ENCODE assay signal across 17 cellular contexts in the genomic region with DNA sequence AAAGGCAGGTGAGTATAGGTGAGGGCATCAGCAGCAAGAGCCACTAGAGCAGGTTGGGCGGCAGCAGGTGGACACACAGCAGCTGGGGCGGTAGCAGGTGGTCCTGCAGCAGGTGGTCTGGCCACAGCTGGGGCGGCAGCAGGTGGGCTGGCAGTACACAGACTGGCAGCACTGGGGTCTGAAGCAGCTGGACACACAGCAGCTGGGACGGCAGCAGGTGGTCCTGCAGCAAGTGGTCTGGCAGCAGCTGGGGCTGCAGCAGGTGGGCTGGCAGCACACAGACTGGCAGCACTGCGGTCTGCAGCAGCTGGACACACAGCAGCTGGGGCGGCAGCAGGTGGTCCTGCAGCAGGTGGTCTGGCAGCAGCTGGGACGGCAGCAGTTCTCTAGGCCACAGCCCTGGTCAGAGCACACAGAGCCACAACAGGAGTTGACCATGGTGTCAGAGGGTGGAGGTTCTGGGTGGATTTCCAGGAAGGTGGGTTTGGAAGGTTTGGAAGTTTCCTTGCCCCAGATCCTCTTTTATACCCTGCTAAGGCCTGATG. TPM values are rescaled to one million over a fixed set of nuclear protein-coding genes. Genes with fewer than 3 reads are reported as not detected.
"Had no signal": no experiment of that assay in that cellular context is flagged by ENCODE, and none has a peak within 500 bp of the region (broad histone marks: within the 10 kb centered on the region; RNA-seq: fewer than 3 reads in every experiment).

TSS of gene KRTAP4-2 (minus strand) at position 495 of the 545 bp plus-strand sequence. CDS start at position 438, 57 bp downstream.

- H3K4me1 Mint-ChIP-seq: activated naive CD4-positive, alpha-beta T cell treated with anti-CD3 and anti-CD28 coated beads, Interleukin-2, amount 10 ng/mL, durations not matched to agents 7 days and 5 days; nephron had no signal

- H3K27ac Mint-ChIP-seq: activated naive CD4-positive, alpha-beta T cell treated with anti-CD3 and anti-CD28 coated beads, Interleukin-2, amount 10 ng/mL, durations not matched to agents 7 days and 5 days; nephron; T-helper 2 cell treated with Interferon-gamma antibody and Interleukin-4, amounts not matched to agents 5 μg/mL and 100 μg/mL, for 36 hours had no signal

- H3K27ac ChIP-seq: adrenal gland, esophagus muscularis mucosa, left ventricle myocardium inferior, prostate gland had no signal

- H3K4me3 ChIP-seq: adrenal gland, esophagus muscularis mucosa, left ventricle myocardium inferior, prostate gland had no signal

- H3K9me3 ChIP-seq: adrenal gland, esophagus muscularis mucosa, left ventricle myocardium inferior, prostate gland had no signal

- H3K27me3 ChIP-seq: adrenal gland had no signal

- H3K4me3 Mint-ChIP-seq: activated naive CD4-positive, alpha-beta T cell treated with anti-CD3 and anti-CD28 coated beads, Interleukin-2, amount 10 ng/mL, durations not matched to agents 7 days and 5 days; nephron; T-helper 2 cell treated with Interferon-gamma antibody and Interleukin-4, amounts not matched to agents 5 μg/mL and 100 μg/mL, for 36 hours had no signal

- H3K9me3 Mint-ChIP-seq: activated naive CD4-positive, alpha-beta T cell treated with anti-CD3 and anti-CD28 coated beads, Interleukin-2, amount 10 ng/mL, durations not matched to agents 7 days and 5 days; memory B cell; nephron; T-helper 2 cell treated with Interferon-gamma antibody and Interleukin-4, amounts not matched to agents 5 μg/mL and 100 μg/mL, for 36 hours had no signal

- H3K36me3 ChIP-seq: adrenal gland, esophagus muscularis mucosa, left ventricle myocardium inferior, prostate gland had no signal

- DNase-seq: activated CD4-positive, alpha-beta T cell treated with anti-CD3 and anti-CD28 coated beads for 1 hour; activated CD4-positive, alpha-beta T cell treated with anti-CD3 and anti-CD28 coated beads, Interleukin-2, amount 50 U/mL, for 4 hours; activated naive CD4-positive, alpha-beta T cell treated with anti-CD3 and anti-CD28 coated beads, Interleukin-2, amount 10 ng/mL, durations not matched to agents 7 days and 5 days; activated T-cell treated with anti-CD3 and anti-CD28 coated beads for 4 hours; adrenal gland; left ventricle myocardium inferior had no signal

- H3K27me3 Mint-ChIP-seq: memory B cell had no signal

- H3K36me3 Mint-ChIP-seq: activated naive CD4-positive, alpha-beta T cell treated with anti-CD3 and anti-CD28 coated beads, Interleukin-2, amount 10 ng/mL, durations not matched to agents 7 days and 5 days; memory B cell had no signal

- ATAC-seq: right cardiac atrium had no signal

- H3K4me1 ChIP-seq: adrenal gland, esophagus muscularis mucosa, left ventricle myocardium inferior, prostate gland had no signal

RNA-seq across cellular contexts. Expression of gene KRTAP4-2, which starts in this region (rescaled TPM):
- total RNA-seq: adrenal gland, cardiac septum, esophagus muscularis mucosa, kidney epithelial cell, left ventricle myocardium inferior, omental fat pad, prostate gland, right cardiac atrium, ureter had no signal
- polyA plus RNA-seq: adrenal gland, right cardiac atrium, thymus had no signal
